ENCODE assay signal across 6 cellular contexts in the genomic region with DNA sequence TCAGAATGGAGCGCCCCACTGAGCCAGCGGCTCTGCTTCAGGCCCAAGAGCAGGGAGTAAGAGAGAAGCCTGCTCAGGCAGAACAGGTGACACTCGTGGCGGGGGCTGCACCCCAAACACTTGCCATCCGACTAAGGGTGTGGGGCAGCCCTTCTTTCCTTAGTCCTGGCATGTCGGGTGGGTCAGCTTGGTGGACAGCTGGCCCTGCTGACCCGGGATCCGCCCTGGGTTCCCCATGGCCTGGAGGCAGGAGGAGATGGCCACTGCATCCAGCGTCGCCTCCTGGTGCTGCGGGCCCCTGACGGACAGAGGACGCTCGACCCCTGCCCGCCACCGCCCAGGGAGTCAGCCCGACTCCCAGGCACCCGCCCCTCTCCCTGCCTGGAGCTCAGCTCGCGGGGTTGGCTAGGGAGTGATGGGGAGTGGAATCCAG. TPM values are rescaled to one million over a fixed set of nuclear protein-coding genes. Genes with fewer than 3 reads are reported as not detected.
DNase-seq lines count a peak whose midpoint lies in the region; ATAC-seq and TF ChIP-seq lines count a peak whose summit lies in the region.

No MANE protein-coding gene starts in this region.

- peak overlapping the region; percentile 76 for H3K4me3 ChIP-seq in GM12865 (ENCODE audit: low read depth, low read length)
- peak overlapping the region in 1 of 2 donors; percentile 59 for H3K4me3 ChIP-seq in body of pancreas

- peak overlapping the region in 1 of 2 donors; percentile 44 for H3K27ac Mint-ChIP-seq in natural killer cell

- TF ChIP-seq POLR2A in body of pancreas (IDR thresholded peaks at IDR 0.05) = no peak

- H3K4me1 ChIP-seq in body of pancreas = peaks cover 26% of the 10 kb centered on the region

- DNase-seq in GM12865 (ENCODE audit: low read depth) (no peak), body of pancreas (no peak), natural killer cell (no peak), DMS 273 treated with DMSO at 0.1 percent for 48 hours (lab: John Stamatoyannopoulos, UW) (no peak), NCI-H526 treated with DMSO at 0.1 percent for 48 hours (lab: John Stamatoyannopoulos, UW) (no peak)

- H3K4me1 Mint-ChIP-seq in natural killer cell = peaks cover 0 to 24% of the 10 kb centered on the region in 2 donors

- H3K36me3 Mint-ChIP-seq in natural killer cell = no peaks in the 10 kb centered on the region

- TF ChIP-seq CTCF in GM12865 (IDR thresholded peaks at IDR 0.05; ENCODE audit: insufficient read depth, low read depth, low read length, missing control alignments) = no peak
- no peak for TF ChIP-seq CTCF in body of pancreas (IDR thresholded peaks at IDR 0.05)
- no peak for TF ChIP-seq CTCF in natural killer cell (IDR thresholded peaks at IDR 0.05)

- 17 to 80% methylated on average over 1 to 16 of the region's 20 CpGs for WGBS in body of pancreas, 2 donors

- H3K36me3 ChIP-seq in body of pancreas (replicated peaks in 1 of 2; ENCODE audit: insufficient read depth in 1 of 2, low read depth in 2 of 2) = no peaks in the 10 kb centered on the region

- H3K9me3 Mint-ChIP-seq in natural killer cell = no peaks in the 10 kb centered on the region

- H3K27ac ChIP-seq in body of pancreas = peak overlapping the region in 3 of 4 donors; percentile 65 to 82 (median 78)

- intact Hi-C loops in body of pancreas (cut with DNase I) (no loop called here), natural killer cell (cut with micrococcal nuclease) (no loop called here)

- H3K4me3 Mint-ChIP-seq in natural killer cell = peak overlapping the region; percentile 86

- H3K27me3 ChIP-seq in body of pancreas = no peaks in the 10 kb centered on the region

- no peaks in the 10 kb centered on the region for H3K27me3 Mint-ChIP-seq in natural killer cell (ENCODE audit: low read depth in 2 of 2)

- no peaks in the 10 kb centered on the region for H3K9me3 ChIP-seq in body of pancreas

- ATAC-seq in body of pancreas = peak; percentile 1
- no peak for ATAC-seq in natural killer cell
- no peak for ATAC-seq in HG03095 (IDR thresholded peaks at IDR 0.05; ENCODE audit: unreplicated experiment)

RNA-seq across cellular contexts. Expression of gene PAOX, which starts 1.2 kb away (rescaled TPM):
- total RNA-seq in body of pancreas (1 to 10 TPM; 8.3 to 9.6 TPM), natural killer cell (1 to 10 TPM; 4.2 to 5.8 (median 5.5) TPM)

RNA-seq across cellular contexts. Expression of gene ECHS1, which starts 4.7 kb away (rescaled TPM):
- total RNA-seq in body of pancreas (10 to 100 TPM; 44.4 to 71.9 TPM), natural killer cell (10 to 100 TPM; 17.7 to 21.3 (median 19.9) TPM)

RNA-seq across cellular contexts. Expression of gene MTG1, which starts 16.1 kb away (rescaled TPM):
- 10 to 100 TPM; 22.8 to 83.7 TPM for total RNA-seq in body of pancreas
- total RNA-seq in natural killer cell = 10 to 100 TPM; 64.3 to 76.3 (median 67.1) TPM

RNA-seq across cellular contexts. Expression of gene FUOM, which starts 20.0 kb away (rescaled TPM):
- 10 to 100 TPM; 12.5 to 16.1 TPM for total RNA-seq in body of pancreas
- 1 to 10 TPM; 7.6 to 9.5 (median 7.9) TPM for total RNA-seq in natural killer cell

RNA-seq across cellular contexts. Expression of gene PRAP1, which starts 30.7 kb away (rescaled TPM):
- total RNA-seq in body of pancreas (1 to 10 TPM in 1 of 2 donors, not detected in 1; 6.5 TPM), natural killer cell (not detected)
